In the genomic region with DNA sequence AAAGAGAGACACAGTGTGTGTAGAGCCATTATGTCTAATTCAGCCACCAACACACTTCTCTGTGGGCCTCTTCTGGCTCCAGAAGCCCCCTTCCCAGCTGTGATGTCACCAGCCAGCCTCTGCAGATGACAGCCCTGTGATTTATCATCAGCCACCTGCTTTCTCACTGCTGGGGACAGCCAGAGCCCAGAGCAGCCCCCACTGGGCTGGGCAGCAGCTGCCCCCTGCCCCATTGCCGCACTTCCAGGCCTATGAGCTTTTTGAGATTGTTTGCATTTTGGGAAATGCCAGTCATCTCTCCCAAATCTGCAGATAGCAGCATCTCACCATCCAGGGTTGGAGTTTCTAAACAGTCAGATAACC, we compare ENCODE assay signal across 3 cellular contexts.
TF ChIP-seq lines count a peak whose summit lies in the region.

No MANE protein-coding gene starts in this region.

TF ChIP-seq in A549, 52 proteins besides CTCF, POLR2A, EP300 and RAD21:
- TF ChIP-seq SMC3 (IDR thresholded peaks at IDR 0.05) (no peak), TP53 (CRISPR knock-in tag; IDR thresholded peaks at IDR 0.05) (no peak), HDAC2 (IDR thresholded peaks at IDR 0.05) (no peak), CBX2 (IDR thresholded peaks at IDR 0.05; ENCODE audit: borderline replicate concordance, low read depth) (no peak), JUNB (IDR thresholded peaks at IDR 0.05) (no peak), KDM5A (IDR thresholded peaks at IDR 0.05) (no peak), EHF (CRISPR knock-in tag; IDR thresholded peaks at IDR 0.05) (no peak), NFE2L2 (conservative IDR thresholded peaks at IDR 0.05; ENCODE audit: low read length) (no peak), GATA3 (IDR thresholded peaks at IDR 0.05; ENCODE audit: borderline replicate concordance) (no peak), TFCP2L1 (CRISPR knock-in tag; IDR thresholded peaks at IDR 0.05) (no peak), EHMT2 (IDR thresholded peaks at IDR 0.05; ENCODE audit: low read depth) (no peak), CHD2 (IDR thresholded peaks at IDR 0.05; ENCODE audit: low read length, partially characterized antibody) (no peak), POLR2AphosphoS2 (conservative IDR thresholded peaks at IDR 0.05; ENCODE audit: low read length) (no peak)
- TF ChIP-seq, protein P1, sequence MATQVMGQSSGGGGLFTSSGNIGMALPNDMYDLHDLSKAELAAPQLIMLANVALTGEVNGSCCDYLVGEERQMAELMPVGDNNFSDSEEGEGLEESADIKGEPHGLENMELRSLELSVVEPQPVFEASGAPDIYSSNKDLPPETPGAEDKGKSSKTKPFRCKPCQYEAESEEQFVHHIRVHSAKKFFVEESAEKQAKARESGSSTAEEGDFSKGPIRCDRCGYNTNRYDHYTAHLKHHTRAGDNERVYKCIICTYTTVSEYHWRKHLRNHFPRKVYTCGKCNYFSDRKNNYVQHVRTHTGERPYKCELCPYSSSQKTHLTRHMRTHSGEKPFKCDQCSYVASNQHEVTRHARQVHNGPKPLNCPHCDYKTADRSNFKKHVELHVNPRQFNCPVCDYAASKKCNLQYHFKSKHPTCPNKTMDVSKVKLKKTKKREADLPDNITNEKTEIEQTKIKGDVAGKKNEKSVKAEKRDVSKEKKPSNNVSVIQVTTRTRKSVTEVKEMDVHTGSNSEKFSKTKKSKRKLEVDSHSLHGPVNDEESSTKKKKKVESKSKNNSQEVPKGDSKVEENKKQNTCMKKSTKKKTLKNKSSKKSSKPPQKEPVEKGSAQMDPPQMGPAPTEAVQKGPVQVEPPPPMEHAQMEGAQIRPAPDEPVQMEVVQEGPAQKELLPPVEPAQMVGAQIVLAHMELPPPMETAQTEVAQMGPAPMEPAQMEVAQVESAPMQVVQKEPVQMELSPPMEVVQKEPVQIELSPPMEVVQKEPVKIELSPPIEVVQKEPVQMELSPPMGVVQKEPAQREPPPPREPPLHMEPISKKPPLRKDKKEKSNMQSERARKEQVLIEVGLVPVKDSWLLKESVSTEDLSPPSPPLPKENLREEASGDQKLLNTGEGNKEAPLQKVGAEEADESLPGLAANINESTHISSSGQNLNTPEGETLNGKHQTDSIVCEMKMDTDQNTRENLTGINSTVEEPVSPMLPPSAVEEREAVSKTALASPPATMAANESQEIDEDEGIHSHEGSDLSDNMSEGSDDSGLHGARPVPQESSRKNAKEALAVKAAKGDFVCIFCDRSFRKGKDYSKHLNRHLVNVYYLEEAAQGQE (IDR thresholded peaks at IDR 0.05): no peak
- TF ChIP-seq, protein P2, sequence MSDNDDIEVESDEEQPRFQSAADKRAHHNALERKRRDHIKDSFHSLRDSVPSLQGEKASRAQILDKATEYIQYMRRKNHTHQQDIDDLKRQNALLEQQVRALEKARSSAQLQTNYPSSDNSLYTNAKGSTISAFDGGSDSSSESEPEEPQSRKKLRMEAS (IDR thresholded peaks at IDR 0.05): no peak

TF ChIP-seq in IMR-90, 13 proteins besides CTCF, POLR2A, EP300 and RAD21:
- TF ChIP-seq, protein P3, sequence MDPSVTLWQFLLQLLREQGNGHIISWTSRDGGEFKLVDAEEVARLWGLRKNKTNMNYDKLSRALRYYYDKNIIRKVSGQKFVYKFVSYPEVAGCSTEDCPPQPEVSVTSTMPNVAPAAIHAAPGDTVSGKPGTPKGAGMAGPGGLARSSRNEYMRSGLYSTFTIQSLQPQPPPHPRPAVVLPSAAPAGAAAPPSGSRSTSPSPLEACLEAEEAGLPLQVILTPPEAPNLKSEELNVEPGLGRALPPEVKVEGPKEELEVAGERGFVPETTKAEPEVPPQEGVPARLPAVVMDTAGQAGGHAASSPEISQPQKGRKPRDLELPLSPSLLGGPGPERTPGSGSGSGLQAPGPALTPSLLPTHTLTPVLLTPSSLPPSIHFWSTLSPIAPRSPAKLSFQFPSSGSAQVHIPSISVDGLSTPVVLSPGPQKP (IDR thresholded peaks at IDR 0.05; ENCODE audit: borderline replicate concordance, low read depth, low read length): no peak
- TF ChIP-seq, protein P4, sequence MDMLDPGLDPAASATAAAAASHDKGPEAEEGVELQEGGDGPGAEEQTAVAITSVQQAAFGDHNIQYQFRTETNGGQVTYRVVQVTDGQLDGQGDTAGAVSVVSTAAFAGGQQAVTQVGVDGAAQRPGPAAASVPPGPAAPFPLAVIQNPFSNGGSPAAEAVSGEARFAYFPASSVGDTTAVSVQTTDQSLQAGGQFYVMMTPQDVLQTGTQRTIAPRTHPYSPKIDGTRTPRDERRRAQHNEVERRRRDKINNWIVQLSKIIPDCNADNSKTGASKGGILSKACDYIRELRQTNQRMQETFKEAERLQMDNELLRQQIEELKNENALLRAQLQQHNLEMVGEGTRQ (IDR thresholded peaks at IDR 0.05; ENCODE audit: low read depth, low read length): no peak
- TF ChIP-seq MAZ (IDR thresholded peaks at IDR 0.05; ENCODE audit: borderline replicate concordance, low read depth, low read length): no peak
- no peak for TF ChIP-seq MXI1 (IDR thresholded peaks at IDR 0.05; ENCODE audit: borderline replicate concordance, low read depth, low read length)
- no peak for TF ChIP-seq BHLHE40 (IDR thresholded peaks at IDR 0.05; ENCODE audit: low read depth, low read length)
- no peak for TF ChIP-seq FOS (IDR thresholded peaks at IDR 0.05; ENCODE audit: low read depth, low read length)
- TF ChIP-seq NFE2L2 (IDR thresholded peaks at IDR 0.05; ENCODE audit: low read depth, low read length): no peak
- no peak for TF ChIP-seq RCOR1 (IDR thresholded peaks at IDR 0.05; ENCODE audit: insufficient replicate concordance, low read length)
- TF ChIP-seq MAFK (IDR thresholded peaks at IDR 0.05; ENCODE audit: low read depth, low read length): no peak
- no peak for TF ChIP-seq CHD1 (IDR thresholded peaks at IDR 0.05; ENCODE audit: low read depth, low read length)
- no peak for TF ChIP-seq RFX5 (IDR thresholded peaks at IDR 0.05; ENCODE audit: low read depth, low read length)
- no peak for TF ChIP-seq SMC3 (IDR thresholded peaks at IDR 0.05; ENCODE audit: low read depth, low read length)
- TF ChIP-seq CEBPB (IDR thresholded peaks at IDR 0.05; ENCODE audit: low read depth, low read length): no peak

TF ChIP-seq in K562, 482 proteins besides CTCF, POLR2A, EP300 and RAD21:
- TF ChIP-seq, protein P5, sequence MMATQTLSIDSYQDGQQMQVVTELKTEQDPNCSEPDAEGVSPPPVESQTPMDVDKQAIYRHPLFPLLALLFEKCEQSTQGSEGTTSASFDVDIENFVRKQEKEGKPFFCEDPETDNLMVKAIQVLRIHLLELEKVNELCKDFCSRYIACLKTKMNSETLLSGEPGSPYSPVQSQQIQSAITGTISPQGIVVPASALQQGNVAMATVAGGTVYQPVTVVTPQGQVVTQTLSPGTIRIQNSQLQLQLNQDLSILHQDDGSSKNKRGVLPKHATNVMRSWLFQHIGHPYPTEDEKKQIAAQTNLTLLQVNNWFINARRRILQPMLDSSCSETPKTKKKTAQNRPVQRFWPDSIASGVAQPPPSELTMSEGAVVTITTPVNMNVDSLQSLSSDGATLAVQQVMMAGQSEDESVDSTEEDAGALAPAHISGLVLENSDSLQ (IDR thresholded peaks at IDR 0.05): peak; percentile 61; the same call in 1 of the 2 replicates
- TF ChIP-seq, protein P6, sequence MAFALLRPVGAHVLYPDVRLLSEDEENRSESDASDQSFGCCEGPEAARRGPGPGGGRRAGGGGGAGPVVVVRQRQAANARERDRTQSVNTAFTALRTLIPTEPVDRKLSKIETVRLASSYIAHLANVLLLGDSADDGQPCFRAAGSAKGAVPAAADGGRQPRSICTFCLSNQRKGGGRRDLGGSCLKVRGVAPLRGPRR (CRISPR knock-in tag; IDR thresholded peaks at IDR 0.05): no peak
- TF ChIP-seq RB1 (IDR thresholded peaks at IDR 0.05; ENCODE audit: low read depth): no peak
- no peak for TF ChIP-seq KDM5B (IDR thresholded peaks at IDR 0.05; ENCODE audit: insufficient replicate concordance, low read depth, low read length)
- TF ChIP-seq MEIS2 (IDR thresholded peaks at IDR 0.05; ENCODE audit: partially characterized antibody): peak; percentile 59
- TF ChIP-seq DIDO1 (tag; IDR thresholded peaks at IDR 0.05; ENCODE audit: low read depth): no peak
